ENCODE assay signal across 9 cellular contexts in genomic region chrX:49282647-49283011, GRCh38. TPM values are rescaled to one million over a fixed set of nuclear protein-coding genes. Genes with fewer than 3 reads are reported as not detected.
A peak's percentile ranks its signal among the peaks of the same experiment; 100 is the strongest.
DNase-seq lines count a peak whose midpoint lies in the region; ATAC-seq and TF ChIP-seq lines count a peak whose summit lies in the region.
"Had no signal": no experiment of that assay in that cellular context is flagged by ENCODE, and none has a peak within 500 bp of the region (broad histone marks: within the 10 kb centered on the region; RNA-seq: fewer than 3 reads in every experiment).

No MANE protein-coding gene starts in this region.

- no peaks in the 10 kb centered on the region for H3K4me1 ChIP-seq in upper lobe of right lung

- no peaks in the 10 kb centered on the region for H3K36me3 ChIP-seq in upper lobe of right lung

- H3K9me3 ChIP-seq in upper lobe of right lung: no peaks in the 10 kb centered on the region

- ATAC-seq in upper lobe of right lung: no peak

- intact Hi-C loops in upper lobe of right lung (cut with DNase I): no loop called here

- no peaks in the 10 kb centered on the region for H3K27me3 ChIP-seq in upper lobe of right lung

- H3K4me3 ChIP-seq in fibroblast of villous mesenchyme (ENCODE audit: low read depth, low read length): no peak overlapping the region
- H3K4me3 ChIP-seq in retinal pigment epithelial cell (ENCODE audit: low read length): no peak overlapping the region
- H3K4me3 ChIP-seq in upper lobe of right lung: no peak overlapping the region

- no peak overlapping the region for H3K27ac ChIP-seq in upper lobe of right lung

- DNase-seq in NCI-H1092 treated with DMSO at 0.1 percent for 48 hours (lab: John Stamatoyannopoulos, UW): peak; percentile 22
- no peak for DNase-seq in NCI-H1092 (lab: John Stamatoyannopoulos, UW)
- DNase-seq in OCI-M1 (lab: John Stamatoyannopoulos, UW): peak; percentile 60
- peak; percentile 30 for DNase-seq in fibroblast of villous mesenchyme (ENCODE audit: low read depth)
- DNase-seq in retinal pigment epithelial cell (ENCODE audit: low read depth): no peak
- no peak for DNase-seq in UCSD-AML1 (lab: John Stamatoyannopoulos, UW; ENCODE audit: unreplicated experiment)
- no peak for DNase-seq in upper lobe of right lung
- DNase-seq in COR-L47 (lab: John Stamatoyannopoulos, UW): no peak

- TF ChIP-seq CTCF in fibroblast of villous mesenchyme (IDR thresholded peaks at IDR 0.05; ENCODE audit: insufficient read depth, low read depth, low read length): peak; percentile 28
- peak; percentile 36 for TF ChIP-seq CTCF in retinal pigment epithelial cell (conservative IDR thresholded peaks at IDR 0.05; ENCODE audit: low read depth, low read length)
- no peak for TF ChIP-seq CTCF in upper lobe of right lung (IDR thresholded peaks at IDR 0.05)

RNA-seq across cellular contexts. Expression of gene PPP1R3F, which starts 13.0 kb away (rescaled TPM):
- 5.2 and 5.6 TPM in 2 replicates for total RNA-seq in fibroblast of villous mesenchyme
- total RNA-seq in upper lobe of right lung: 6.0 TPM

RNA-seq across cellular contexts. Expression of gene FOXP3, which starts 18.1 kb away (rescaled TPM):
- total RNA-seq in fibroblast of villous mesenchyme (under 0.01 TPM in 1 of 2 replicates, not detected in the other), upper lobe of right lung (0.35 TPM)

RNA-seq across cellular contexts. Expression of gene GAGE10, which starts 20.8 kb away (rescaled TPM):
- total RNA-seq in fibroblast of villous mesenchyme (not detected in 2 replicates), upper lobe of right lung (not detected)
- total RNA-seq: mucosa of gallbladder had no signal

RNA-seq across cellular contexts. Expression of gene GAGE12J, which starts 39.2 kb away (rescaled TPM):
- total RNA-seq in fibroblast of villous mesenchyme (not detected in 2 replicates), upper lobe of right lung (not detected)
- total RNA-seq: mucosa of gallbladder had no signal

RNA-seq across cellular contexts. Expression of gene CCDC22, which starts 47.4 kb away (rescaled TPM):
- 8.6 and 11.3 TPM in 2 replicates for total RNA-seq in fibroblast of villous mesenchyme
- total RNA-seq in upper lobe of right lung: 17.4 TPM

Comparison
In these comparisons a context has a peak if more than half of its experiments do, and no peak if none do; other contexts are left out.
1. DNase-seq: peak in NCI-H1092 treated with DMSO at 0.1 percent for 48 hours (single experiment), OCI-M1 (single experiment) and fibroblast of villous mesenchyme (single experiment); none in NCI-H1092 (single experiment), retinal pigment epithelial cell (single experiment), UCSD-AML1 (single experiment), upper lobe of right lung (single experiment) and COR-L47 (single experiment).